ENCODE assay signal across 15 cellular contexts in genomic region chr7:151745706-151746105, GRCh38.
A peak's percentile ranks its signal among the peaks of the same experiment; 100 is the strongest.
DNase-seq lines count a peak whose midpoint lies in the region; ATAC-seq and TF ChIP-seq lines count a peak whose summit lies in the region.
"Had no signal": no experiment of that assay in that cellular context is flagged by ENCODE, and none has a peak within 500 bp of the region (broad histone marks: within the 10 kb centered on the region; RNA-seq: fewer than 3 reads in every experiment).

No MANE protein-coding gene starts in this region.

- H2BK12ac ChIP-seq in mesenchymal stem cell (ENCODE audit: low read length in 2 of 2): peak overlapping the region; percentile 4 to 61

- WGBS in mesenchymal stem cell: 87% methylated on average over 11 of the region's 11 CpGs

- no peaks in the 10 kb centered on the region for H3K36me3 Mint-ChIP-seq in activated CD8-positive, alpha-beta T cell treated with anti-CD3 and anti-CD28 coated beads for 36 hours (ENCODE audit: low read depth)
- no peaks in the 10 kb centered on the region for H3K36me3 Mint-ChIP-seq in activated CD8-positive, alpha-beta T cell treated with anti-CD3 and anti-CD28 coated beads, Interleukin-2, amount 10 ng/mL, durations not matched to agents 7 days and 5 days (ENCODE audit: low read depth)
- H3K36me3 Mint-ChIP-seq in progenitor cell of endocrine pancreas (ENCODE audit: insufficient read depth): no peaks in the 10 kb centered on the region

- ATAC-seq in activated CD8-positive, alpha-beta T cell treated with anti-CD3 and anti-CD28 coated beads for 36 hours: no peak
- no peak for ATAC-seq in activated CD8-positive, alpha-beta T cell treated with anti-CD3 and anti-CD28 coated beads, Interleukin-2, amount 10 ng/mL, durations not matched to agents 7 days and 5 days
- ATAC-seq in GM18907 (IDR thresholded peaks at IDR 0.05; ENCODE audit: unreplicated experiment): no peak
- ATAC-seq in GM19395 (IDR thresholded peaks at IDR 0.05; ENCODE audit: unreplicated experiment): no peak
- ATAC-seq: CD8-positive, alpha-beta T cell had no signal

- H3K4me3 Mint-ChIP-seq in activated CD8-positive, alpha-beta T cell treated with anti-CD3 and anti-CD28 coated beads for 36 hours: no peak overlapping the region
- no peak overlapping the region for H3K4me3 Mint-ChIP-seq in activated CD8-positive, alpha-beta T cell treated with anti-CD3 and anti-CD28 coated beads, Interleukin-2, amount 10 ng/mL, durations not matched to agents 7 days and 5 days
- H3K4me3 Mint-ChIP-seq in progenitor cell of endocrine pancreas (ENCODE audit: low read depth): no peak overlapping the region
- H3K4me3 Mint-ChIP-seq: activated CD4-positive, alpha-beta T cell treated with anti-CD3 and anti-CD28 coated beads, Interleukin-2, amount 10 ng/mL, durations not matched to agents 24 days and 14 days; CD8-positive, alpha-beta T cell had no signal

- peak overlapping the region; percentile 17 for H2BK15ac ChIP-seq in mesenchymal stem cell (ENCODE audit: low read depth, poor library complexity, severe bottlenecking)

- H3K27me3 Mint-ChIP-seq in activated CD8-positive, alpha-beta T cell treated with anti-CD3 and anti-CD28 coated beads for 36 hours: no peaks in the 10 kb centered on the region
- no peaks in the 10 kb centered on the region for H3K27me3 Mint-ChIP-seq in activated CD8-positive, alpha-beta T cell treated with anti-CD3 and anti-CD28 coated beads, Interleukin-2, amount 10 ng/mL, durations not matched to agents 7 days and 5 days (ENCODE audit: low read depth)
- H3K27me3 Mint-ChIP-seq in progenitor cell of endocrine pancreas: peaks cover 13% of the 10 kb centered on the region
- H3K27me3 Mint-ChIP-seq: activated CD4-positive, alpha-beta T cell treated with anti-CD3 and anti-CD28 coated beads, Interleukin-2, amount 10 ng/mL, durations not matched to agents 24 days and 14 days had no signal

- H3K27me3 ChIP-seq in duodenal mucosa (ENCODE audit: control insufficient read depth in 1 of 2, insufficient read depth in 2 of 2, low read length in 2 of 2) (no peaks in the 10 kb centered on the region), mesenchymal stem cell (ENCODE audit: control insufficient read depth in 1 of 2, insufficient read depth in 1 of 2, low read length in 2 of 2) (peaks cover 0 to 2% of the 10 kb centered on the region in 2 experiments), tibial artery (no peaks in the 10 kb centered on the region)

- H3K9ac ChIP-seq in duodenal mucosa (ENCODE audit: low read depth in 1 of 2, low read length in 2 of 2) (peak overlapping the region; percentile 60 to 62), mesenchymal stem cell (ENCODE audit: low read length) (peak overlapping the region; percentile 17)

- peak overlapping the region in 1 of 2 experiments; percentile 63 for H3K18ac ChIP-seq in mesenchymal stem cell (ENCODE audit: low read depth in 1 of 2, low read length in 2 of 2)

- H3K23ac ChIP-seq in mesenchymal stem cell (ENCODE audit: low read length in 2 of 2): no peak overlapping the region

- DNase-seq in activated CD8-positive, alpha-beta T cell treated with anti-CD3 and anti-CD28 coated beads for 36 hours: no peak
- no peak for DNase-seq in activated CD8-positive, alpha-beta T cell treated with anti-CD3 and anti-CD28 coated beads, Interleukin-2, amount 10 ng/mL, durations not matched to agents 7 days and 5 days
- DNase-seq in mesenchymal stem cell (no peak), tibial artery (no peak), progenitor cell of endocrine pancreas (ENCODE audit: low spot score, unreplicated experiment) (no peak)
- DNase-seq: activated CD4-positive, alpha-beta T cell treated with anti-CD3 and anti-CD28 coated beads, Interleukin-2, amount 10 ng/mL, durations not matched to agents 24 days and 14 days; CD8-positive, alpha-beta T cell; effector CD8-positive, alpha-beta T cell; NCI-H187; NCI-H526 treated with DMSO at 0.1 percent for 48 hours; RPMI8226; T-helper 9 cell had no signal

- CTCF ChIA-PET in activated CD8-positive, alpha-beta T cell treated with anti-CD3 and anti-CD28 coated beads for 36 hours (lab: Charles Lee): interaction anchor here (0.7 to 1.6 kb wide), 9 partner anchors 9 to 176 kb away, joined by 3 to 6 read pairs (median 4); no protein-coding TSS in a partner anchor
- CTCF ChIA-PET in activated CD8-positive, alpha-beta T cell treated with anti-CD3 and anti-CD28 coated beads, Interleukin-2, amount 10 ng/mL, durations not matched to agents 7 days and 5 days (lab: Charles Lee): interaction anchor here (0.9 to 2.0 kb wide), 5 partner anchors 37 to 176 kb away, joined by 3 to 6 read pairs (median 4); no protein-coding TSS in a partner anchor

- intact Hi-C loops in activated CD8-positive, alpha-beta T cell treated with anti-CD3 and anti-CD28 coated beads for 36 hours (cut with micrococcal nuclease): no loop called here
- intact Hi-C loops in tibial artery (cut with DNase I; ENCODE audit: low total_unique reads): no loop called here

- H2BK120ac ChIP-seq in mesenchymal stem cell (ENCODE audit: low read depth, low read length): no peak overlapping the region

- peak overlapping the region; percentile 19 for H3K27ac Mint-ChIP-seq in activated CD8-positive, alpha-beta T cell treated with anti-CD3 and anti-CD28 coated beads for 36 hours
- no peak overlapping the region for H3K27ac Mint-ChIP-seq in activated CD8-positive, alpha-beta T cell treated with anti-CD3 and anti-CD28 coated beads, Interleukin-2, amount 10 ng/mL, durations not matched to agents 7 days and 5 days
- no peak overlapping the region for H3K27ac Mint-ChIP-seq in progenitor cell of endocrine pancreas
- H3K27ac Mint-ChIP-seq: activated CD4-positive, alpha-beta T cell treated with anti-CD3 and anti-CD28 coated beads, Interleukin-2, amount 10 ng/mL, durations not matched to agents 24 days and 14 days; CD8-positive, alpha-beta T cell had no signal

- H4K91ac ChIP-seq in mesenchymal stem cell (ENCODE audit: low read length): peak overlapping the region; percentile 27

- H3K4ac ChIP-seq in mesenchymal stem cell (ENCODE audit: low read depth in 1 of 2, low read length in 2 of 2): peak overlapping the region in 1 of 2 experiments; percentile 48

- H3K79me1 ChIP-seq in mesenchymal stem cell (replicated peaks; ENCODE audit: low read length, poor library complexity, severe bottlenecking): no peaks in the 10 kb centered on the region

- H3K9me3 ChIP-seq in duodenal mucosa (ENCODE audit: control insufficient read depth in 1 of 2, low read length in 2 of 2) (no peaks in the 10 kb centered on the region), mesenchymal stem cell (ENCODE audit: control insufficient read depth, low read length) (no peaks in the 10 kb centered on the region), tibial artery (no peaks in the 10 kb centered on the region)

- peak overlapping the region; percentile 73 for H2AK5ac ChIP-seq in mesenchymal stem cell (ENCODE audit: low read length, severe bottlenecking)

- H3K9me3 Mint-ChIP-seq in activated CD8-positive, alpha-beta T cell treated with anti-CD3 and anti-CD28 coated beads for 36 hours: no peaks in the 10 kb centered on the region
- H3K9me3 Mint-ChIP-seq in activated CD8-positive, alpha-beta T cell treated with anti-CD3 and anti-CD28 coated beads, Interleukin-2, amount 10 ng/mL, durations not matched to agents 7 days and 5 days (ENCODE audit: insufficient read depth): no peaks in the 10 kb centered on the region
- no peaks in the 10 kb centered on the region for H3K9me3 Mint-ChIP-seq in progenitor cell of endocrine pancreas (ENCODE audit: low read depth)
- H3K9me3 Mint-ChIP-seq: activated CD4-positive, alpha-beta T cell treated with anti-CD3 and anti-CD28 coated beads, Interleukin-2, amount 10 ng/mL, durations not matched to agents 24 days and 14 days; CD8-positive, alpha-beta T cell had no signal

- peak overlapping the region; percentile 26 for H3K27ac ChIP-seq in duodenal mucosa (ENCODE audit: low read depth, low read length)
- H3K27ac ChIP-seq in mesenchymal stem cell (ENCODE audit: low read length, poor library complexity, severe bottlenecking): no peak overlapping the region
- peak overlapping the region; percentile 36 to 61 for H3K27ac ChIP-seq in tibial artery

- H3K4me3 ChIP-seq in duodenal mucosa (ENCODE audit: low read depth in 1 of 2, low read length in 2 of 2) (no peak overlapping the region), mesenchymal stem cell (ENCODE audit: insufficient read depth in 1 of 2, low read depth in 1 of 2, low read length in 2 of 2) (no peak overlapping the region), tibial artery (no peak overlapping the region)

- POLR2A ChIA-PET in activated CD8-positive, alpha-beta T cell treated with anti-CD3 and anti-CD28 coated beads for 36 hours (lab: Charles Lee): interaction anchor here (1.4 to 2.0 kb wide), 2 partner anchors 13 to 114 kb away, joined by 7 to 8 read pairs; no protein-coding TSS in a partner anchor
- POLR2A ChIA-PET in activated CD8-positive, alpha-beta T cell treated with anti-CD3 and anti-CD28 coated beads, Interleukin-2, amount 10 ng/mL, durations not matched to agents 7 days and 5 days (lab: Charles Lee): no interaction called here

- no peak overlapping the region for H3K14ac ChIP-seq in mesenchymal stem cell (ENCODE audit: low read length in 2 of 2)

- H3K4me1 Mint-ChIP-seq in activated CD8-positive, alpha-beta T cell treated with anti-CD3 and anti-CD28 coated beads for 36 hours (ENCODE audit: low read depth): peaks cover 34% of the 10 kb centered on the region
- peaks cover 17% of the 10 kb centered on the region for H3K4me1 Mint-ChIP-seq in activated CD8-positive, alpha-beta T cell treated with anti-CD3 and anti-CD28 coated beads, Interleukin-2, amount 10 ng/mL, durations not matched to agents 7 days and 5 days (ENCODE audit: low read depth)
- peaks cover 4% of the 10 kb centered on the region for H3K4me1 Mint-ChIP-seq in progenitor cell of endocrine pancreas (ENCODE audit: low read depth)

- no peak for TF ChIP-seq CTCF in activated CD8-positive, alpha-beta T cell treated with anti-CD3 and anti-CD28 coated beads for 36 hours (IDR thresholded peaks at IDR 0.05)
- peak in 1 of 2 experiments; percentile 2 for TF ChIP-seq CTCF in tibial artery (IDR thresholded peaks at IDR 0.05)
- TF ChIP-seq CTCF in progenitor cell of endocrine pancreas (IDR thresholded peaks at IDR 0.05; ENCODE audit: unreplicated experiment): no peak

- no peak overlapping the region for H2AFZ ChIP-seq in mesenchymal stem cell (ENCODE audit: low read depth, low read length)

- H3K4me2 ChIP-seq in mesenchymal stem cell (ENCODE audit: low read length, poor library complexity, severe bottlenecking): no peak overlapping the region

- no peak overlapping the region for H4K8ac ChIP-seq in mesenchymal stem cell (ENCODE audit: low read length)

- no peak overlapping the region for H2BK5ac ChIP-seq in mesenchymal stem cell (ENCODE audit: low read depth, low read length, poor library complexity, severe bottlenecking)

- H3K36me3 ChIP-seq in duodenal mucosa (ENCODE audit: control insufficient read depth in 1 of 2, insufficient read depth in 2 of 2, low read length in 2 of 2): no peaks in the 10 kb centered on the region
- H3K36me3 ChIP-seq in mesenchymal stem cell (ENCODE audit: control insufficient read depth in 1 of 2, insufficient read depth in 2 of 2, low read depth in 1 of 2, low read length in 2 of 2): no peaks in the 10 kb centered on the region
- H3K36me3 ChIP-seq in tibial artery: no peaks in the 10 kb centered on the region

- H3K4me1 ChIP-seq in duodenal mucosa (ENCODE audit: control insufficient read depth in 1 of 2, insufficient read depth in 2 of 2, low read length in 2 of 2) (peaks cover 25 to 35% of the 10 kb centered on the region in 2 donors), mesenchymal stem cell (ENCODE audit: control insufficient read depth, insufficient read depth, low read depth, low read length) (peaks cover 32% of the 10 kb centered on the region), tibial artery (peaks cover 0 to 43% (median 36%) of the 10 kb centered on the region in 4 donors)
